Comparison of ENCODE assay signal across 8 cellular contexts in genomic region chr20:45934587-45935415, GRCh38. TPM values are rescaled to one million over a fixed set of nuclear protein-coding genes. Genes with fewer than 3 reads are reported as not detected.
DNase-seq lines count a peak whose midpoint lies in the region; ATAC-seq, FAIRE-seq and TF ChIP-seq lines count a peak whose summit lies in the region.

TSS of gene PCIF1 (plus strand) at chr20:45934683. CDS start at chr20:45939000, 4,317 bp downstream.

- peaks cover 18% of the 10 kb centered on the region for H3K36me3 Mint-ChIP-seq in mesothelial cell of epicardium

- H3K4me2 ChIP-seq in OCI-LY1 (ENCODE audit: low read length) = peak within 1 kb of the TSS; percentile 80

- H3K27me3 Mint-ChIP-seq in mesothelial cell of epicardium (ENCODE audit: low read depth) = no peaks in the 10 kb centered on the region

- H3K79me2 ChIP-seq in OCI-LY1 (ENCODE audit: insufficient read depth, low read length) = peaks cover 7% of the 10 kb centered on the region

- H3K4me1 ChIP-seq in OCI-LY1 (ENCODE audit: insufficient read depth, low read length, severe bottlenecking) = peaks cover 14% of the 10 kb centered on the region

- peak; percentile 95 for DNase-seq in D721Med (ENCODE audit: insufficient read length, low spot score)
- DNase-seq in HuH-7 (ENCODE audit: low spot score) = peak; percentile 100
- DNase-seq in activated CD8-positive, alpha-beta memory T cell treated with anti-CD3 and anti-CD28 coated beads, Interleukin-2, amount 50 U/mL, for 4 hours = peak; percentile 98
- DNase-seq in mesothelial cell of epicardium (ENCODE audit: low spot score in 2 of 2, unreplicated experiment in 2 of 2) = peak; percentile 97 to 99
- peak; percentile 97 for DNase-seq in stimulated activated CD8-positive, alpha-beta memory T cell treated with anti-CD3 and anti-CD28 coated beads, Interleukin-15, amount 100 ng/mL, for 4 hours (ENCODE audit: low read depth in 2 of 2)

- peak within 1 kb of the TSS; percentile 68 for H3K4me3 ChIP-seq in OCI-LY1 (ENCODE audit: low read depth, low read length, poor library complexity, severe bottlenecking)

- no peaks in the 10 kb centered on the region for H3K9me2 ChIP-seq in OCI-LY1 (ENCODE audit: low read depth, low read length)

- H3K9ac ChIP-seq in OCI-LY1 (ENCODE audit: low read length) = peak within 1 kb of the TSS; percentile 93

- H3K9me3 Mint-ChIP-seq in mesothelial cell of epicardium = no peaks in the 10 kb centered on the region

- peak within 1 kb of the TSS; percentile 99 for H3K27ac Mint-ChIP-seq in mesothelial cell of epicardium

- TF ChIP-seq CTCF in D721Med (IDR thresholded peaks at IDR 0.05; ENCODE audit: insufficient read depth, missing control alignments) (no peak), OCI-LY1 (IDR thresholded peaks at IDR 0.05; ENCODE audit: low read length) (no peak), mesothelial cell of epicardium (IDR thresholded peaks at IDR 0.05; ENCODE audit: unreplicated experiment) (no peak)

- H3K36me3 ChIP-seq in OCI-LY1 (ENCODE audit: insufficient read depth, low read length) = peaks cover 29% of the 10 kb centered on the region

- no peaks in the 10 kb centered on the region for H3F3A ChIP-seq in OCI-LY1 (ENCODE audit: insufficient read depth, low read length)

- in situ Hi-C loops in endometrial microvascular endothelial cells (cut with HindIII; ENCODE audit: inconsistent ontology term, low pct_unique_long_range_greater_than_20kb, low sequenced_read_pairs) = loop anchor here (25.0 kb wide), 1 partner anchor 122 kb away; the partner anchor contains the start of gene UBE2C

- H3K27ac ChIP-seq in OCI-LY1 (ENCODE audit: low read depth, low read length, poor library complexity, severe bottlenecking) = peak within 1 kb of the TSS; percentile 67

- no peaks in the 10 kb centered on the region for H4K20me1 ChIP-seq in OCI-LY1 (ENCODE audit: insufficient read depth, low read length)

- FAIRE-seq in D721Med (lab: Jason Lieb, UNC) = no peak

- no peak within 1 kb of the TSS for H2AFZ ChIP-seq in OCI-LY1 (ENCODE audit: low read length)

- no peaks in the 10 kb centered on the region for H3K9me3 ChIP-seq in OCI-LY1 (ENCODE audit: low read length)

- peak; percentile 60 for ATAC-seq in GM21526 (IDR thresholded peaks at IDR 0.05; ENCODE audit: low FRiP score, unreplicated experiment)

- H3K27me3 ChIP-seq in OCI-LY1 (ENCODE audit: insufficient read depth, low read length) = no peaks in the 10 kb centered on the region

- H3K4me1 Mint-ChIP-seq in mesothelial cell of epicardium = peaks cover 17% of the 10 kb centered on the region

- H3K4me3 Mint-ChIP-seq in mesothelial cell of epicardium = peak within 1 kb of the TSS; percentile 97

RNA-seq across cellular contexts. Expression of gene PCIF1, which starts in this region (rescaled TPM):
- 25.6 TPM for total RNA-seq in endometrial microvascular endothelial cells (ENCODE audit: inconsistent ontology term)
- 43.7 to 45.2 TPM (median 44.4 TPM) in 3 replicates for total RNA-seq in mesothelial cell of epicardium

Comparison
In these comparisons a context has a peak if more than half of its experiments do, and no peak if none do; other contexts are left out.
1. Peak in every context shown above with its lines: DNase-seq, ATAC-seq, H3K4me3 ChIP-seq and H3K27ac ChIP-seq.